Comparison of ENCODE assay signal across 31 cellular contexts in genomic region chr1:205513774-205514173, GRCh38. TPM values are rescaled to one million over a fixed set of nuclear protein-coding genes. Genes with fewer than 3 reads are reported as not detected.
DNase-seq lines count a peak whose midpoint lies in the region; ATAC-seq, FAIRE-seq and TF ChIP-seq lines count a peak whose summit lies in the region.
"Had no signal": no experiment of that assay in that cellular context is flagged by ENCODE, and none has a peak within 500 bp of the region (broad histone marks: within the 10 kb centered on the region; RNA-seq: fewer than 3 reads in every experiment).

No MANE protein-coding gene starts in this region.

- 69 to 84% (median 78%) methylated on average over 5 of the region's 5 CpGs for WGBS in spleen, 5 donors

- no peaks in the 10 kb centered on the region for H3K36me3 ChIP-seq in spleen
- H3K36me3 ChIP-seq: breast epithelium, SJSA1, upper lobe of left lung had no signal

- no peak for DNase-seq in activated naive CD8-positive, alpha-beta T cell treated with anti-CD3 and anti-CD28 coated beads, Interleukin-2, amount 10 ng/mL, durations not matched to agents 7 days and 5 days
- no peak for DNase-seq in activated naive CD8-positive, alpha-beta T cell treated with anti-CD3 and anti-CD28 coated beads for 36 hours
- DNase-seq in WTC11 (ENCODE audit: low spot score) (no peak), myocyte (ENCODE audit: low read depth) (peak; percentile 68), spleen (no peak), NCI-H2107 (lab: John Stamatoyannopoulos, UW) (no peak), RCC 7860 (ENCODE audit: low spot score) (no peak)
- DNase-seq: activated CD4-positive, alpha-beta T cell treated with anti-CD3 and anti-CD28 coated beads for 36 hours; activated CD8-positive, alpha-beta memory T cell treated with anti-CD3 and anti-CD28 coated beads, Interleukin-2, amount 50 U/mL, for 48 hours; activated CD8-positive, alpha-beta T cell treated with anti-CD3 and anti-CD28 coated beads for 36 hours; activated naive CD4-positive, alpha-beta T cell treated with anti-CD3 and anti-CD28 coated beads for 36 hours; C1 segment of cervical spinal cord; effector memory CD4-positive, alpha-beta T cell; immature natural killer cell; mesendoderm; NCI-H1436 treated with DMSO at 0.1 percent for 48 hours; NCI-H446; NCI-H748 treated with DMSO at 0.1 percent for 48 hours; stimulated activated CD8-positive, alpha-beta memory T cell treated with anti-CD3 and anti-CD28 coated beads, Interleukin-4, amount 100 ng/mL, for 48 hours; stimulated activated naive CD8-positive, alpha-beta T cell treated with anti-CD3 and anti-CD28 coated beads, Interleukin-15, amount 100 ng/mL, for 72 hours; T-helper 9 cell; upper lobe of left lung had no signal

- H3K4me1 Mint-ChIP-seq in activated naive CD8-positive, alpha-beta T cell treated with anti-CD3 and anti-CD28 coated beads, Interleukin-2, amount 10 ng/mL, durations not matched to agents 7 days and 5 days, result peaks cover 10% of the 10 kb centered on the region
- H3K4me1 Mint-ChIP-seq in activated naive CD8-positive, alpha-beta T cell treated with anti-CD3 and anti-CD28 coated beads for 36 hours, result peaks cover 7% of the 10 kb centered on the region
- H3K4me1 Mint-ChIP-seq in WTC11, result peaks cover 61% of the 10 kb centered on the region
- H3K4me1 Mint-ChIP-seq: activated CD4-positive, alpha-beta T cell treated with anti-CD3 and anti-CD28 coated beads for 36 hours; immature natural killer cell had no signal

- H3K27ac ChIP-seq in spleen, result peak overlapping the region in 6 of 8 donors; percentile 9 to 70 (median 49)
- H3K27ac ChIP-seq: 22Rv1, HL-60, SJSA1 had no signal

- no peaks in the 10 kb centered on the region for H3K9me3 ChIP-seq in spleen
- H3K9me3 ChIP-seq: breast epithelium, SJSA1, upper lobe of left lung had no signal

- no peak overlapping the region for H3K4me3 ChIP-seq in spleen
- H3K4me3 ChIP-seq: breast epithelium, SJSA1, upper lobe of left lung had no signal

- POLR2A ChIA-PET in activated naive CD8-positive, alpha-beta T cell treated with anti-CD3 and anti-CD28 coated beads, Interleukin-2, amount 10 ng/mL, durations not matched to agents 7 days and 5 days (lab: Charles Lee), result no interaction called here
- POLR2A ChIA-PET in WTC11 (lab: Charles Lee), result interaction anchor here (0.6 kb wide), 1 partner anchor 22 kb away, joined by 4 read pairs; no protein-coding TSS in a partner anchor

- intact Hi-C loops in spleen (cut with DNase I; ENCODE audit: low total_unique reads), result no loop called here

- H3K4me1 ChIP-seq in spleen, result peaks cover 0 to 47% (median 13%) of the 10 kb centered on the region in 6 donors
- H3K4me1 ChIP-seq: SJSA1 had no signal

- no peak for TF ChIP-seq POLR2A in spleen (IDR thresholded peaks at IDR 0.05)

- H3K27me3 Mint-ChIP-seq in activated naive CD8-positive, alpha-beta T cell treated with anti-CD3 and anti-CD28 coated beads, Interleukin-2, amount 10 ng/mL, durations not matched to agents 7 days and 5 days, result no peaks in the 10 kb centered on the region
- H3K27me3 Mint-ChIP-seq in activated naive CD8-positive, alpha-beta T cell treated with anti-CD3 and anti-CD28 coated beads for 36 hours, result no peaks in the 10 kb centered on the region
- H3K27me3 Mint-ChIP-seq in WTC11 (ENCODE audit: low read depth), result no peaks in the 10 kb centered on the region
- H3K27me3 Mint-ChIP-seq: activated CD4-positive, alpha-beta T cell treated with anti-CD3 and anti-CD28 coated beads for 36 hours; activated CD8-positive, alpha-beta T cell treated with anti-CD3 and anti-CD28 coated beads for 36 hours; stimulated activated naive CD8-positive, alpha-beta T cell treated with anti-CD3 and anti-CD28 coated beads, Interleukin-15, amount 100 ng/mL, for 72 hours had no signal

- ATAC-seq in activated naive CD8-positive, alpha-beta T cell treated with anti-CD3 and anti-CD28 coated beads, Interleukin-2, amount 10 ng/mL, durations not matched to agents 7 days and 5 days (ENCODE audit: low read depth), result no peak
- no peak for ATAC-seq in WTC11
- ATAC-seq in HG02970 (IDR thresholded peaks at IDR 0.05; ENCODE audit: low FRiP score, unreplicated experiment), result no peak
- ATAC-seq: activated CD4-positive, alpha-beta T cell treated with anti-CD3 and anti-CD28 coated beads for 36 hours; left lobe of liver; stimulated activated naive CD8-positive, alpha-beta T cell treated with anti-CD3 and anti-CD28 coated beads, Interleukin-15, amount 100 ng/mL, for 72 hours had no signal

- H3K36me3 Mint-ChIP-seq in activated naive CD8-positive, alpha-beta T cell treated with anti-CD3 and anti-CD28 coated beads, Interleukin-2, amount 10 ng/mL, durations not matched to agents 7 days and 5 days, result no peaks in the 10 kb centered on the region
- no peaks in the 10 kb centered on the region for H3K36me3 Mint-ChIP-seq in activated naive CD8-positive, alpha-beta T cell treated with anti-CD3 and anti-CD28 coated beads for 36 hours
- 0 out of 2 replicates have a peak, but pooled peaks cover 3% of the 10 kb centered on the region for H3K36me3 Mint-ChIP-seq in WTC11
- H3K36me3 Mint-ChIP-seq: immature natural killer cell had no signal

- H3K27me3 ChIP-seq in spleen (replicated peaks in 1 of 7), result no peaks in the 10 kb centered on the region
- H3K27me3 ChIP-seq: breast epithelium, upper lobe of left lung had no signal

- CTCF ChIA-PET in WTC11 (lab: Charles Lee), result interaction anchor here (0.7 to 4.7 kb wide), 9 partner anchors 10 to 83 kb away, joined by 3 to 56 read pairs (median 7); no protein-coding TSS in a partner anchor

- no peak for TF ChIP-seq CTCF in WTC11 (IDR thresholded peaks at IDR 0.05)
- no peak for TF ChIP-seq CTCF in spleen (IDR thresholded peaks at IDR 0.05 in 8 of 11, conservative IDR thresholded peaks at IDR 0.05 in 3 of 11)

- no peaks in the 10 kb centered on the region for H3K9me3 Mint-ChIP-seq in activated naive CD8-positive, alpha-beta T cell treated with anti-CD3 and anti-CD28 coated beads, Interleukin-2, amount 10 ng/mL, durations not matched to agents 7 days and 5 days
- H3K9me3 Mint-ChIP-seq in activated naive CD8-positive, alpha-beta T cell treated with anti-CD3 and anti-CD28 coated beads for 36 hours, result no peaks in the 10 kb centered on the region
- H3K9me3 Mint-ChIP-seq in WTC11, result no peaks in the 10 kb centered on the region
- H3K9me3 Mint-ChIP-seq: activated CD8-positive, alpha-beta T cell treated with anti-CD3 and anti-CD28 coated beads for 36 hours; activated naive CD4-positive, alpha-beta T cell treated with anti-CD3 and anti-CD28 coated beads for 36 hours; immature natural killer cell; stimulated activated naive CD8-positive, alpha-beta T cell treated with anti-CD3 and anti-CD28 coated beads, Interleukin-15, amount 100 ng/mL, for 72 hours had no signal

- no peak for FAIRE-seq in RCC 7860 (lab: Jason Lieb, UNC)
- FAIRE-seq: colon, GM12891 had no signal

- H3K4me3 Mint-ChIP-seq in activated naive CD8-positive, alpha-beta T cell treated with anti-CD3 and anti-CD28 coated beads, Interleukin-2, amount 10 ng/mL, durations not matched to agents 7 days and 5 days, result no peak overlapping the region
- H3K4me3 Mint-ChIP-seq in activated naive CD8-positive, alpha-beta T cell treated with anti-CD3 and anti-CD28 coated beads for 36 hours, result no peak overlapping the region
- H3K4me3 Mint-ChIP-seq in WTC11, result no peak overlapping the region
- H3K4me3 Mint-ChIP-seq: activated CD4-positive, alpha-beta T cell treated with anti-CD3 and anti-CD28 coated beads for 36 hours; activated CD8-positive, alpha-beta T cell treated with anti-CD3 and anti-CD28 coated beads for 36 hours; activated naive CD4-positive, alpha-beta T cell treated with anti-CD3 and anti-CD28 coated beads for 36 hours; immature natural killer cell; stimulated activated naive CD8-positive, alpha-beta T cell treated with anti-CD3 and anti-CD28 coated beads, Interleukin-15, amount 100 ng/mL, for 72 hours had no signal

- peak overlapping the region; percentile 52 for H3K27ac Mint-ChIP-seq in activated naive CD8-positive, alpha-beta T cell treated with anti-CD3 and anti-CD28 coated beads, Interleukin-2, amount 10 ng/mL, durations not matched to agents 7 days and 5 days
- no peak overlapping the region for H3K27ac Mint-ChIP-seq in activated naive CD8-positive, alpha-beta T cell treated with anti-CD3 and anti-CD28 coated beads for 36 hours
- H3K27ac Mint-ChIP-seq in WTC11, result peak overlapping the region; percentile 42; the same call in 1 of the 2 replicates
- H3K27ac Mint-ChIP-seq: activated CD4-positive, alpha-beta T cell treated with anti-CD3 and anti-CD28 coated beads for 36 hours; activated CD8-positive, alpha-beta T cell treated with anti-CD3 and anti-CD28 coated beads for 36 hours; activated naive CD4-positive, alpha-beta T cell treated with anti-CD3 and anti-CD28 coated beads for 36 hours; immature natural killer cell had no signal

TF ChIP-seq in WTC11, 78 proteins besides CTCF, POLR2A, EP300 and RAD21 (continues in another document):
- no peak for TF ChIP-seq TEAD1 (CRISPR knock-in tag; IDR thresholded peaks at IDR 0.05)

RNA-seq across cellular contexts. Expression of gene CDK18, which starts 9.3 kb away (rescaled TPM):
- total RNA-seq in activated naive CD8-positive, alpha-beta T cell treated with anti-CD3 and anti-CD28 coated beads, Interleukin-2, amount 10 ng/mL, durations not matched to agents 7 days and 5 days, result 1 to 10 TPM; 7.4 to 9.9 TPM
- 1 to 10 TPM; 6.2 to 6.5 TPM for total RNA-seq in activated naive CD8-positive, alpha-beta T cell treated with anti-CD3 and anti-CD28 coated beads for 36 hours
- total RNA-seq in WTC11 (2021) (62.1 to 71.9 TPM (median 64.7 TPM) in 3 replicates), myocyte (33.3 and 50.5 TPM in 2 replicates), spleen (10 to 100 TPM; 14.1 to 25.3 (median 22.4) TPM)
- polyA plus RNA-seq in myocyte (2012), result 176 TPM
- 10 to 100 TPM in 1 of 3 donors, 1 to 10 TPM in 2; 3.5 to 15.3 (median 5.5) TPM for polyA plus RNA-seq in spleen

RNA-seq across cellular contexts. Expression of gene BLACAT1, which starts 57.9 kb away (rescaled TPM):
- under 1 TPM; 0.51 to 0.83 TPM for total RNA-seq in activated naive CD8-positive, alpha-beta T cell treated with anti-CD3 and anti-CD28 coated beads, Interleukin-2, amount 10 ng/mL, durations not matched to agents 7 days and 5 days
- total RNA-seq in activated naive CD8-positive, alpha-beta T cell treated with anti-CD3 and anti-CD28 coated beads for 36 hours, result under 1 TPM; 0.12 to 0.19 TPM
- total RNA-seq in WTC11 (2021) (5.2 to 9.8 TPM (median 5.3 TPM) in 3 replicates), myocyte (not detected in 2 replicates), spleen (under 1 TPM in 5 of 7 donors, not detected in 2; 0.19 to 0.51 (median 0.24) TPM)
- not detected for polyA plus RNA-seq in myocyte (2012)
- polyA plus RNA-seq in spleen, result under 1 TPM in 1 of 3 donors, not detected in 2; 0.02 TPM
- total RNA-seq: osteocyte, SJSA1 had no signal
- polyA plus RNA-seq: immature natural killer cell had no signal
